ENCODE assay signal across 31 cellular contexts in genomic region chr7:66905243-66905642, GRCh38. TPM values are rescaled to one million over a fixed set of nuclear protein-coding genes. Genes with fewer than 3 reads are reported as not detected.
DNase-seq lines count a peak whose midpoint lies in the region; ATAC-seq, FAIRE-seq and TF ChIP-seq lines count a peak whose summit lies in the region.
"Had no signal": no experiment of that assay in that cellular context is flagged by ENCODE, and none has a peak within 500 bp of the region (broad histone marks: within the 10 kb centered on the region; RNA-seq: fewer than 3 reads in every experiment).

No MANE protein-coding gene starts in this region.

- peak overlapping the region; percentile 26 for H3K27ac Mint-ChIP-seq in activated CD4-positive, alpha-beta T cell treated with anti-CD3 and anti-CD28 coated beads for 36 hours
- peak overlapping the region; percentile 19 for H3K27ac Mint-ChIP-seq in Caco-2 (ENCODE audit: unreplicated experiment)
- H3K27ac Mint-ChIP-seq: mesothelial cell of epicardium had no signal

- H3K9ac ChIP-seq in K562 (ENCODE audit: insufficient read depth in 1 of 2, low read depth in 2 of 2, low read length in 2 of 2) (peak overlapping the region in 1 of 2 experiments; percentile 59; a peak in 2 of 4 replicates), neuronal stem cell (ENCODE audit: low read depth, low read length, poor library complexity) (peak overlapping the region; percentile 25)

- no peaks in the 10 kb centered on the region for H3K4me1 Mint-ChIP-seq in activated CD4-positive, alpha-beta T cell treated with anti-CD3 and anti-CD28 coated beads for 36 hours
- no peaks in the 10 kb centered on the region for H3K4me1 Mint-ChIP-seq in Caco-2 (ENCODE audit: low read depth, unreplicated experiment)
- H3K4me1 Mint-ChIP-seq: mesothelial cell of epicardium had no signal

- no peak overlapping the region for H3K4me3 Mint-ChIP-seq in activated CD4-positive, alpha-beta T cell treated with anti-CD3 and anti-CD28 coated beads for 36 hours
- H3K4me3 Mint-ChIP-seq in Caco-2 (ENCODE audit: unreplicated experiment) = no peak overlapping the region
- H3K4me3 Mint-ChIP-seq: mesothelial cell of epicardium; T-helper 2 cell treated with Interferon-gamma antibody and Interleukin-4, amounts not matched to agents 5 μg/mL and 100 μg/mL, for 36 hours had no signal

- H3K9me3 Mint-ChIP-seq in activated CD4-positive, alpha-beta T cell treated with anti-CD3 and anti-CD28 coated beads for 36 hours (ENCODE audit: low read depth) = no peaks in the 10 kb centered on the region
- no peaks in the 10 kb centered on the region for H3K9me3 Mint-ChIP-seq in Caco-2 (ENCODE audit: unreplicated experiment)
- H3K9me3 Mint-ChIP-seq: mesothelial cell of epicardium; T-helper 2 cell treated with Interferon-gamma antibody and Interleukin-4, amounts not matched to agents 5 μg/mL and 100 μg/mL, for 36 hours had no signal

- CTCF ChIA-PET in activated CD4-positive, alpha-beta T cell treated with anti-CD3 and anti-CD28 coated beads for 36 hours (lab: Charles Lee) = interaction anchor here (0.8 to 2.0 kb wide), 8 partner anchors 8 to 1513 kb away, joined by 3 to 15 read pairs (median 4); no protein-coding TSS in a partner anchor
- CTCF ChIA-PET in Caco-2 (lab: Charles Lee) = interaction anchor here (0.5 to 1.5 kb wide), 7 partner anchors 16 to 805 kb away, joined by 3 to 4 read pairs (median 3); partner anchors contain the start of genes SBDS and TMEM248
- CTCF ChIA-PET in K562 (lab: Yijun Ruan, JAX; ENCODE audit: low intra/inter-chr PET ratio) = no interaction called here

- no peak for TF ChIP-seq RAD21 in K562 (CRISPR knock-in tag; conservative IDR thresholded peaks at IDR 0.05 in 1 of 2, IDR thresholded peaks at IDR 0.05 in 1 of 2)

- no peak overlapping the region for H3K14ac ChIP-seq in neuronal stem cell (ENCODE audit: low read length)

- TF ChIP-seq EP300 in K562 (IDR thresholded peaks at IDR 0.05; ENCODE audit: low read length) = no peak

- WGBS in K562 (ENCODE audit: insufficient coverage, low coverage, missing lambda C conversion rate) = 64% methylated on average over 8 of the region's 8 CpGs
- WGBS in neuronal stem cell (ENCODE audit: extremely low coverage in 2 of 2, insufficient read length in 2 of 2, insufficient replicate concordance in 1 of 2), 2 donors = no CpG with 5 or more reads among the region's 8 CpGs

- no peaks in the 10 kb centered on the region for H3K27me3 Mint-ChIP-seq in activated CD4-positive, alpha-beta T cell treated with anti-CD3 and anti-CD28 coated beads for 36 hours
- no peaks in the 10 kb centered on the region for H3K27me3 Mint-ChIP-seq in Caco-2 (ENCODE audit: insufficient read depth, unreplicated experiment)
- H3K27me3 Mint-ChIP-seq: naive thymus-derived CD4-positive, alpha-beta T cell had no signal

- H3K4me3 ChIP-seq in Caco-2 (ENCODE audit: low read depth, low read length) (no peak overlapping the region), K562 (no peak overlapping the region), neuronal stem cell (ENCODE audit: low read length in 2 of 2) (no peak overlapping the region)
- no peak overlapping the region for H3K4me3 ChIP-seq in effector memory CD4-positive, alpha-beta T cell (ENCODE audit: insufficient read depth, low read depth, low read length, poor library complexity, severe bottlenecking)
- H3K4me3 ChIP-seq: left ventricle myocardium inferior, PC-9, right atrium auricular region, spleen had no signal

- H3K4me2 ChIP-seq in K562 (ENCODE audit: insufficient read depth, low read length) = no peak overlapping the region
- no peak overlapping the region for H3K4me2 ChIP-seq in neuronal stem cell (ENCODE audit: insufficient read depth, low read length, poor library complexity, severe bottlenecking)
- H3K4me2 ChIP-seq: PC-9 had no signal

- no peak for TF ChIP-seq POLR2A in K562 (conservative IDR thresholded peaks at IDR 0.05)

- POLR2A ChIA-PET in activated CD4-positive, alpha-beta T cell treated with anti-CD3 and anti-CD28 coated beads for 36 hours (lab: Charles Lee) = no interaction called here
- POLR2A ChIA-PET in Caco-2 (lab: Charles Lee) (interaction anchor here (0.6 to 1.3 kb wide), 2 partner anchors 11 to 61 kb away, joined by 3 to 7 read pairs; no protein-coding TSS in a partner anchor), K562 (lab: Yijun Ruan, JAX) (interaction anchor here (1.0 to 2.4 kb wide), 5 partner anchors 9 to 37 kb away, joined by 3 to 15 read pairs (median 5); no protein-coding TSS in a partner anchor)

- H3K4me1 ChIP-seq in Caco-2 (no peaks in the 10 kb centered on the region), K562 (replicated peaks in 1 of 2; ENCODE audit: control insufficient read depth in 2 of 2, insufficient read depth in 2 of 2, low read length in 2 of 2) (peaks cover 18 to 25% of the 10 kb centered on the region in 2 experiments; a peak in 4 of 5 replicates), neuronal stem cell (ENCODE audit: control insufficient read depth in 2 of 2, insufficient read depth in 1 of 2, low read depth in 1 of 2, low read length in 2 of 2) (no peaks in the 10 kb centered on the region)
- no peaks in the 10 kb centered on the region for H3K4me1 ChIP-seq in effector memory CD4-positive, alpha-beta T cell (ENCODE audit: control insufficient read depth, insufficient read depth, low read length, poor library complexity, severe bottlenecking)
- H3K4me1 ChIP-seq: left ventricle myocardium inferior, right atrium auricular region, spleen had no signal

- no peaks in the 10 kb centered on the region for H3K9me1 ChIP-seq in K562 (ENCODE audit: control insufficient read depth, insufficient read depth, low read length)

- no peak overlapping the region for H4K91ac ChIP-seq in neuronal stem cell (ENCODE audit: low read depth, low read length, poor library complexity)

- no peak for ATAC-seq in activated CD4-positive, alpha-beta T cell treated with anti-CD3 and anti-CD28 coated beads for 36 hours
- ATAC-seq in K562 (no peak), GM21447 (IDR thresholded peaks at IDR 0.05; ENCODE audit: unreplicated experiment) (no peak)
- ATAC-seq: naive thymus-derived CD4-positive, alpha-beta T cell; Right ventricle myocardium inferior had no signal

- no peak for FAIRE-seq in K562 (lab: Jason Lieb, UNC)
- FAIRE-seq: GM12891, islet of Langerhans had no signal

- H3K9me3 ChIP-seq in Caco-2 = no peaks in the 10 kb centered on the region
- H3K9me3 ChIP-seq in K562 (replicated peaks; ENCODE audit: control insufficient read depth, insufficient read depth, low read depth, low read length) = no peaks in the 10 kb centered on the region
- no peaks in the 10 kb centered on the region for H3K9me3 ChIP-seq in neuronal stem cell (replicated peaks in 1 of 2; ENCODE audit: control insufficient read depth in 2 of 2, insufficient read depth in 1 of 2, low read depth in 1 of 2, low read length in 2 of 2)
- H3K9me3 ChIP-seq in effector memory CD4-positive, alpha-beta T cell (ENCODE audit: control insufficient read depth, low read length) = no peaks in the 10 kb centered on the region
- H3K9me3 ChIP-seq: left ventricle myocardium inferior, right atrium auricular region, spleen had no signal

- H3K23ac ChIP-seq in neuronal stem cell (ENCODE audit: low read depth, low read length, poor library complexity) = no peak overlapping the region

- no peak overlapping the region for H2BK12ac ChIP-seq in neuronal stem cell (ENCODE audit: low read length)

- H2AFZ ChIP-seq in K562 (ENCODE audit: low read depth, low read length) = peak overlapping the region; percentile 23; the same call in 1 of the 2 replicates
- H2AFZ ChIP-seq in neuronal stem cell (ENCODE audit: low read length) = no peak overlapping the region
- H2AFZ ChIP-seq: PC-9 had no signal

- TF ChIP-seq CTCF in Caco-2 (IDR thresholded peaks at IDR 0.05; ENCODE audit: insufficient read depth in 1 of 2, low read depth in 1 of 2, low read length in 1 of 2, severe bottlenecking in 1 of 2, unreplicated experiment in 1 of 2) (no peak), K562 (IDR thresholded peaks at IDR 0.05 in 2 of 3, conservative IDR thresholded peaks at IDR 0.05 in 1 of 3; ENCODE audit: insufficient read depth in 2 of 3, low read depth in 1 of 3, low read length in 3 of 3) (no peak)

- BruUV-seq in Caco-2 (replicated peaks; lab: Mats Ljungman, UMichigan) (no TSS peak), K562 (replicated peaks; lab: Mats Ljungman, UMichigan) (no TSS peak)

- H3K79me2 ChIP-seq in K562 (ENCODE audit: control insufficient read depth, insufficient read depth, low read length) = no peaks in the 10 kb centered on the region

- no peak overlapping the region for H2BK5ac ChIP-seq in neuronal stem cell (ENCODE audit: low read length)

- no peak overlapping the region for H3K18ac ChIP-seq in neuronal stem cell (ENCODE audit: low read length)

- H4K20me1 ChIP-seq in K562 (replicated peaks; ENCODE audit: control insufficient read depth, insufficient read depth, low read length) = no peaks in the 10 kb centered on the region

- DNase-seq in activated CD4-positive, alpha-beta T cell treated with anti-CD3 and anti-CD28 coated beads for 36 hours = no peak
- no peak for DNase-seq in activated CD4-positive, alpha-beta T cell treated with anti-CD3 and anti-CD28 coated beads for 48 hours
- DNase-seq in Caco-2 (no peak), K562 (ENCODE audit: extremely low read depth in 1 of 4, low spot score in 3 of 4) (no peak), neuronal stem cell (ENCODE audit: low spot score) (no peak), DMS153 (lab: John Stamatoyannopoulos, UW) (no peak)
- DNase-seq in effector memory CD4-positive, alpha-beta T cell = no peak
- DNase-seq: activated CD4-positive, alpha-beta T cell treated with anti-CD3 and anti-CD28 coated beads, Interleukin-2, amount 50 U/mL, for 4 hours; activated CD8-positive, alpha-beta memory T cell treated with anti-CD3 and anti-CD28 coated beads, Interleukin-2, amount 50 U/mL, for 4 hours; activated effector memory CD4-positive, alpha-beta T cell treated with anti-CD3 and anti-CD28 coated beads, Interleukin-2, amount 50 U/mL, for 16 hours; left ventricle myocardium inferior; naive thymus-derived CD4-positive, alpha-beta T cell; NCI-H1092 treated with DMSO at 0.1 percent for 48 hours; NCI-H187; NCI-H2171 treated with DMSO at 0.1 percent for 48 hours; NCI-H524; NK-92 treated with Interleukin-12 subunit alpha and Interleukin-12 subunit beta, amount 100 ng/mL, for 24 hours; PC-9; spleen; stimulated activated CD4-positive, alpha-beta T cell treated with anti-CD3 and anti-CD28 coated beads, Interleukin-2, amount 100 ng/mL, for 48 hours had no signal

- intact Hi-C loops in activated CD4-positive, alpha-beta T cell treated with anti-CD3 and anti-CD28 coated beads for 36 hours (cut with DNase I, micrococcal nuclease) = no loop called here
- intact Hi-C loops in Caco-2 (cut with micrococcal nuclease; ENCODE audit: unreplicated experiment) (no loop called here), K562 (cut with micrococcal nuclease) (no loop called here)

- no peaks in the 10 kb centered on the region for H3K36me3 Mint-ChIP-seq in activated CD4-positive, alpha-beta T cell treated with anti-CD3 and anti-CD28 coated beads for 36 hours (ENCODE audit: low read depth)
- H3K36me3 Mint-ChIP-seq in Caco-2 (ENCODE audit: insufficient read depth, unreplicated experiment) = peaks cover 7% of the 10 kb centered on the region
- H3K36me3 Mint-ChIP-seq: mesothelial cell of epicardium had no signal

- no peak overlapping the region for H4K8ac ChIP-seq in neuronal stem cell (ENCODE audit: low read depth, low read length)

- no peak overlapping the region for H3K4ac ChIP-seq in neuronal stem cell (ENCODE audit: low read length)

- H3K27me3 ChIP-seq in Caco-2 (replicated peaks; ENCODE audit: control insufficient read depth, insufficient read depth, low read length) (no peaks in the 10 kb centered on the region), K562 (ENCODE audit: control insufficient read depth in 2 of 2, insufficient read depth in 2 of 2, low read length in 2 of 2) (no peaks in the 10 kb centered on the region), neuronal stem cell (ENCODE audit: control insufficient read depth in 3 of 3, insufficient read depth in 3 of 3, low read depth in 1 of 3, low read length in 3 of 3) (no peaks in the 10 kb centered on the region)
- H3K27me3 ChIP-seq in effector memory CD4-positive, alpha-beta T cell (replicated peaks; ENCODE audit: control insufficient read depth, insufficient read depth, low read length, poor library complexity, severe bottlenecking) = no peaks in the 10 kb centered on the region
- H3K27me3 ChIP-seq: right atrium auricular region, spleen had no signal

- in situ Hi-C loops in K562 (cut with MboI) = no loop called here

- no peak overlapping the region for H2BK15ac ChIP-seq in neuronal stem cell (ENCODE audit: low read length)

- H2BK120ac ChIP-seq in neuronal stem cell (ENCODE audit: low read depth, low read length) = no peak overlapping the region

- H3K36me3 ChIP-seq in Caco-2 (ENCODE audit: control insufficient read depth, insufficient read depth, low read length) (no peaks in the 10 kb centered on the region; the same call in 1 of the 2 replicates), K562 (ENCODE audit: control insufficient read depth, insufficient read depth, low read length) (peaks cover 20% of the 10 kb centered on the region; the same call in 2 of the 3 replicates), neuronal stem cell (replicated peaks in 1 of 2; ENCODE audit: control insufficient read depth in 2 of 2, insufficient read depth in 2 of 2, low read length in 2 of 2) (peaks cover 7 to 11% of the 10 kb centered on the region in 2 donors)
- no peaks in the 10 kb centered on the region for H3K36me3 ChIP-seq in effector memory CD4-positive, alpha-beta T cell (ENCODE audit: control insufficient read depth, insufficient read depth, low read length)
- H3K36me3 ChIP-seq: right atrium auricular region had no signal

- H3K27ac ChIP-seq in K562 (ENCODE audit: extremely low read depth, low read depth, low read length) = no peak overlapping the region
- no peak overlapping the region for H3K27ac ChIP-seq in neuronal stem cell (replicated peaks; ENCODE audit: low read length)
- no peak overlapping the region for H3K27ac ChIP-seq in effector memory CD4-positive, alpha-beta T cell (ENCODE audit: insufficient read depth, low read length, poor library complexity, severe bottlenecking)
- H3K27ac ChIP-seq: 22Rv1, C4-2B, HL-60, left ventricle myocardium inferior, PC-9, right atrium auricular region, spleen, VCaP had no signal

- no peaks in the 10 kb centered on the region for H3K79me1 ChIP-seq in neuronal stem cell (ENCODE audit: low read depth, low read length)

- no peak overlapping the region for H2AK5ac ChIP-seq in neuronal stem cell (ENCODE audit: low read depth, low read length)

RNA-seq across cellular contexts. Expression of gene TMEM248, which starts 15.8 kb away (rescaled TPM):
- 10 to 100 TPM; 70.5 to 85.8 TPM for total RNA-seq in activated CD4-positive, alpha-beta T cell treated with anti-CD3 and anti-CD28 coated beads for 36 hours
- total RNA-seq in Caco-2 (2022) (98.0 and 99.7 TPM in 2 replicates), K562 (2014; rRNA removed) (64.4 and 76.4 TPM in 2 replicates), K562 (2014; rRNA removed; fragmentation: Illumina TruSeq; extraction: Trizol) (57.6 and 58.0 TPM in 2 replicates), K562 (2015; rRNA removed; fragmentation: Illumina TruSeq; extraction: Trizol) (78.0 and 78.4 TPM in 2 replicates), K562 (2021) (107 and 108 TPM in 2 replicates)
- 196 and 234 TPM in 2 replicates for total RNA-seq in K562 (2011; cell fraction: chromatin; rRNA removed; ENCODE audit: low replicate concordance)
- total RNA-seq in K562 (2011; cell fraction: nucleolus; rRNA removed) = 184 and 220 TPM in 2 replicates
- total RNA-seq in K562 (2011; cell fraction: nucleoplasm; rRNA removed) = 236 and 245 TPM in 2 replicates
- polyA plus RNA-seq in K562 (2011; rRNA removed) (79.1 and 95.8 TPM in 2 replicates), K562 (2014; fragmentation: Illumina TruSeq; extraction: Trizol) (109 and 132 TPM in 2 replicates), K562 (2014; fragmentation: Nextera tagmentation; extraction: Ambion mirVana) (1 to 10 TPM; 6.3 to 8.2 TPM), K562 (2014; rRNA removed) (63.2 and 85.8 TPM in 2 replicates)
- polyA plus RNA-seq in K562 (2011; cell fraction: cytosol; rRNA removed) = 111 and 247 TPM in 2 replicates
- polyA plus RNA-seq in K562 (2011; cell fraction: nucleus; rRNA removed) = 105 and 124 TPM in 2 replicates
- 51.5 and 64.1 TPM in 2 replicates for polyA plus RNA-seq in K562 (2012)
- polyA minus RNA-seq in K562 (2011; rRNA and poly(A)+ RNA removed) = 89.8 and 153 TPM in 2 replicates
- polyA minus RNA-seq in K562 (2011; cell fraction: cytosol; rRNA and poly(A)+ RNA removed) = 63.9 and 95.8 TPM in 2 replicates
- polyA minus RNA-seq in K562 (2011; cell fraction: nucleus; rRNA and poly(A)+ RNA removed) = 27.6 and 38.8 TPM in 2 replicates
- 45.8 TPM for polyA plus RNA-seq in neuronal stem cell (2013, experiment 1 of 2)
- polyA plus RNA-seq in neuronal stem cell (2013, experiment 2 of 2) = 46.1 TPM
